23 cellular contexts compared by ENCODE assay signal in the genomic region with DNA sequence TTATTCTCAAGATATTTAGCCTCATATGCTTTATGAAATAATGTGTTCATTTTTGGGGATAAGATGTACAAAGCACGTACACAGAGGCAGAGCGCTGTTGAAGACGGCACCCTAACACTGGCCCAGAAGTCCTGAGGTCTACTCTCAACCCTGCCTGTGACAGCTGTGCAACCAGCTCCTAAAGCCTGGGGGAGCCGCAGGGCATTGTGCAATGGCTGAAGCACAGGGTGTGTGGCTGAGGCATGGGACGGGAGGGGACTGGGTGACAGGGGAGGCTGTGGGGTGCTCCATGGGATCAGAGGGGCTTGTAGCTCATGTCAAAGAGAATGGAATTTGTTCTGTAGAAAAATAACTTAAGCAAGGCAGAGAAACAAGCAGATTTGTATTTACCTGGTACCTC.
"Had no signal": no experiment of that assay in that cellular context is flagged by ENCODE, and none has a peak within 500 bp of the region (broad histone marks: within the 10 kb centered on the region; RNA-seq: fewer than 3 reads in every experiment).

No MANE protein-coding gene starts in this region.

- H3K27me3 Mint-ChIP-seq: naive B cell; progenitor cell of endocrine pancreas; stimulated activated naive CD8-positive, alpha-beta T cell treated with anti-CD3 and anti-CD28 coated beads, Interleukin-15, Interleukin-2, amounts not matched to agents 100 ng/mL and 50 ng/mL, for 24 hours had no signal

- H3K27ac ChIP-seq: foreskin keratinocyte, hepatocyte, pancreas, testis, tibial nerve had no signal

- DNase-seq: effector memory CD8-positive, alpha-beta T cell; foreskin keratinocyte; head of caudate nucleus; left colon; left ventricle myocardium superior; mesenchymal stem cell; midbrain; naive B cell; occipital lobe; pancreas; right cardiac atrium; stimulated activated CD4-positive, alpha-beta T cell treated with anti-CD3 and anti-CD28 coated beads, Interleukin-4, amount 100 ng/mL, for 1 hour; stimulated activated CD8-positive, alpha-beta memory T cell treated with anti-CD3 and anti-CD28 coated beads, Interleukin-4, amount 100 ng/mL, for 48 hours; testis had no signal

- H3K4me3 ChIP-seq: hepatocyte, lung, pancreas, smooth muscle cell, testis, tibial nerve had no signal

- H3K27me3 ChIP-seq: foreskin keratinocyte, hepatocyte, pancreas, testis, tibial nerve had no signal

- H3K27ac Mint-ChIP-seq: dendritic cell treated with granulocyte-macrophage colony-stimulating factor and Interleukin-4, amounts not matched to agents 40 ng/mL and 50 ng/mL, for 4 days; nephron; progenitor cell of endocrine pancreas; stimulated activated effector memory CD8-positive, alpha-beta T cell treated with anti-CD3 and anti-CD28 coated beads, Interleukin-12 subunit alpha, Interleukin-12 subunit beta, amount 100 ng/mL, for 72 hours; stimulated activated naive CD8-positive, alpha-beta T cell treated with anti-CD3 and anti-CD28 coated beads, Interleukin-15, Interleukin-2, amounts not matched to agents 100 ng/mL and 50 ng/mL, for 24 hours had no signal

- H3K9me3 Mint-ChIP-seq: dendritic cell treated with granulocyte-macrophage colony-stimulating factor and Interleukin-4, amounts not matched to agents 40 ng/mL and 50 ng/mL, for 4 days; effector memory CD8-positive, alpha-beta T cell; naive B cell; nephron; stimulated activated effector memory CD8-positive, alpha-beta T cell treated with anti-CD3 and anti-CD28 coated beads, Interleukin-12 subunit alpha, Interleukin-12 subunit beta, amount 100 ng/mL, for 72 hours; stimulated activated naive CD8-positive, alpha-beta T cell treated with anti-CD3 and anti-CD28 coated beads, Interleukin-15, Interleukin-2, amounts not matched to agents 100 ng/mL and 50 ng/mL, for 24 hours had no signal

- H3K36me3 ChIP-seq: pancreas had no signal

- H3K9me3 ChIP-seq: pancreas, testis, tibial nerve had no signal

- H3K4me1 ChIP-seq: foreskin keratinocyte, pancreas, testis, tibial nerve had no signal

- ATAC-seq: effector memory CD8-positive, alpha-beta T cell; foreskin keratinocyte; left colon; left ventricle myocardium superior; stimulated activated effector memory CD8-positive, alpha-beta T cell treated with anti-CD3 and anti-CD28 coated beads, Interleukin-12 subunit alpha, Interleukin-12 subunit beta, amount 100 ng/mL, for 72 hours had no signal

- H3K4me3 Mint-ChIP-seq: dendritic cell treated with granulocyte-macrophage colony-stimulating factor and Interleukin-4, amounts not matched to agents 40 ng/mL and 50 ng/mL, for 4 days; effector memory CD8-positive, alpha-beta T cell; naive B cell; nephron; stimulated activated effector memory CD8-positive, alpha-beta T cell treated with anti-CD3 and anti-CD28 coated beads, Interleukin-12 subunit alpha, Interleukin-12 subunit beta, amount 100 ng/mL, for 72 hours; stimulated activated naive CD8-positive, alpha-beta T cell treated with anti-CD3 and anti-CD28 coated beads, Interleukin-15, Interleukin-2, amounts not matched to agents 100 ng/mL and 50 ng/mL, for 24 hours had no signal

- H3K4me1 Mint-ChIP-seq: naive B cell, nephron had no signal
